1 cellular context compared by ENCODE assay signal in the genomic region with DNA sequence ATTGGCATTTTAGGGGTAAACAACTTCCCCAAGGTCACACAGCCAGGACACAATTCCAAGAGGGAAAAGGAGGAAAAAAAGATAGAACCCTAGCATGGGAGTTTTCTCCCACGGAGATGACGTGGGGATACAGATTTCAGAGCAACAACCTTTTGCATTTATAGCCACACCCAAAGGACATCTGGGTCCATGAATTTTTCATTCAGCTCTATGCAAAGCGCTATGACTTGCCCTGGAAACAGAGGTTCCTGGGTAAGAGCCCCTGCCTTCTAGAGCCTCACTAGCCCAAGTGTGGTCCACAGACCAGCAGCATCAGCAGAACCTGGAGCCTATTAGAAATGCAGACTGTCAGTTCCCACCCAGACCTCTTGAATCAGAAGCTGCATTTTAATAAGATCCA.
TF ChIP-seq lines count a peak whose summit lies in the region.

No MANE protein-coding gene starts in this region.

TF ChIP-seq in endothelial cell of umbilical vein, 7 proteins besides CTCF, POLR2A, EP300 and RAD21:
- TF ChIP-seq GATA2 (IDR thresholded peaks at IDR 0.05; ENCODE audit: insufficient read depth, insufficient read length, low read depth, low read length): no peak
- no peak for TF ChIP-seq POLR2AphosphoS5 (IDR thresholded peaks at IDR 0.05; ENCODE audit: insufficient read depth, low read depth, low read length)
- TF ChIP-seq MYC (IDR thresholded peaks at IDR 0.05; ENCODE audit: low read depth, low read length): no peak
- no peak for TF ChIP-seq EZH2 (IDR thresholded peaks at IDR 0.05; ENCODE audit: borderline replicate concordance, low read depth, low read length, severe bottlenecking)
- TF ChIP-seq JUN (IDR thresholded peaks at IDR 0.05; ENCODE audit: borderline replicate concordance, insufficient read depth, insufficient read length, low read depth): no peak
- no peak for TF ChIP-seq FOS (IDR thresholded peaks at IDR 0.05; ENCODE audit: borderline replicate concordance, insufficient read depth, low read length)
- TF ChIP-seq, protein P1, sequence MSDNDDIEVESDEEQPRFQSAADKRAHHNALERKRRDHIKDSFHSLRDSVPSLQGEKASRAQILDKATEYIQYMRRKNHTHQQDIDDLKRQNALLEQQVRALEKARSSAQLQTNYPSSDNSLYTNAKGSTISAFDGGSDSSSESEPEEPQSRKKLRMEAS (IDR thresholded peaks at IDR 0.05; ENCODE audit: insufficient read depth, insufficient read length): no peak
TF ChIP-seq in endothelial cell of umbilical vein: peak in this region for 0.
